In the genomic region with DNA sequence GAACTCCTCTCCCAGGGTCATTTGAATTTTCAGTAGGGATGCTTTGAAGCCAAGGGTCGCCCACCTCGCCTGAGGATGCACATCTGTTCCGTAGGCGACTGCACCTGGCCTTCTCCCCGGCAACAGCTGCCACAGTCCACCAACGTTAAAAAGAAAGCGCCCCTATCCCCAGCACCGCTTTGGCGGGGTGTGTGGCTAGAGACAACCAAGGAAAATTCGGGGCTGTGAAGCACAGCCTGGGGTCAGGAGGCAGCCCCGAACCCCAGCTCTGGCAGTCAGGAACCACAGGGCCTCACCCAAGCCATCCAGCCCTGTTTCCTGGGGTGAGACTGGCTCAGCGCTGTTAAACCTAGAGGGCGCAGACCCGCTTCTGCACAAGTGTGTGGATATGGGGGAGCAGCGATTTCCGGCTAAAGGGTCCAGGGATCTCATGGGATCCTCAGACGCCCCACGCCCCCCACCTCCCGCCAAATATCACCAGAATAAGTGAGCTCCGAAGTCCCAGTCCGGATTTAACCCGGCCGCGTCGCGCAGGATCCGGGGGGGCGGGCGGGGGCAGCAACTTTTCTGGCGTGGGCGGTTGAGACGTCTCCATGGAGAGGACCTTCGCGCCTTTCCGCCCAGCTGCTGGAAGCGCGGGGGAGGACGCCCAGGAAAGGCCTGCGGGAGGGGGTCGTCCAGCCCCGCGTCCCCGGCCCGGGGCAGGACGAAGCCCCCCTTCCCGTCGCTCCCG, we compare ENCODE assay signal across 8 cellular contexts. TPM values are rescaled to one million over a fixed set of nuclear protein-coding genes. Genes with fewer than 3 reads are reported as not detected.
A peak's percentile ranks its signal among the peaks of the same experiment; 100 is the strongest.
DNase-seq lines count a peak whose midpoint lies in the region; ATAC-seq, FAIRE-seq and TF ChIP-seq lines count a peak whose summit lies in the region.

No MANE protein-coding gene starts in this region.

- TF ChIP-seq CTCF in AG09309 (IDR thresholded peaks at IDR 0.05; ENCODE audit: control insufficient read depth, insufficient read depth, low read depth, low read length, missing control alignments) (no peak), RWPE2 (IDR thresholded peaks at IDR 0.05; ENCODE audit: poor library complexity, severe bottlenecking) (no peak), MCF 10A (IDR thresholded peaks at IDR 0.05; ENCODE audit: unreplicated experiment) (no peak), kidney (IDR thresholded peaks at IDR 0.05; ENCODE audit: borderline replicate concordance, extremely low read depth, insufficient read depth) (no peak)

- H3K36me3 ChIP-seq in RWPE2 (ENCODE audit: low read depth) (peaks cover 45% of the 10 kb centered on the region), kidney (ENCODE audit: control insufficient read depth in 1 of 2, insufficient read depth in 2 of 2, low read length in 2 of 2) (no peaks in the 10 kb centered on the region)

- peak overlapping the region in 1 of 2 donors; percentile 58 for H3K9ac ChIP-seq in kidney (ENCODE audit: low read length in 2 of 2)

- CTCF ChIA-PET in MCF 10A (lab: Yijun Ruan, JAX): interaction anchor here (0.6 to 2.5 kb wide), 6 partner anchors 10 to 1325 kb away, joined by 3 to 12 read pairs (median 4); no protein-coding TSS in a partner anchor

- peak overlapping the region; percentile 73 for H3K4me3 Mint-ChIP-seq in MCF 10A (ENCODE audit: unreplicated experiment)

- ATAC-seq in GM18868 (IDR thresholded peaks at IDR 0.05; ENCODE audit: unreplicated experiment): peak; percentile 33
- peak; percentile 28 for ATAC-seq in HG03108 (IDR thresholded peaks at IDR 0.05; ENCODE audit: unreplicated experiment)
- peak; percentile 54 for ATAC-seq in RWPE2 (ENCODE audit: low read depth)

- POLR2A ChIA-PET in MCF 10A (lab: Yijun Ruan, JAX): interaction anchor here (0.5 to 1.8 kb wide), 10 partner anchors 10 to 149 kb away, joined by 3 to 6 read pairs (median 4); no protein-coding TSS in a partner anchor

- intact Hi-C loops in MCF 10A (cut with micrococcal nuclease): no loop called here
- intact Hi-C loops in kidney (cut with DNase I): no loop called here

- H3K4me3 ChIP-seq in AG09309 (ENCODE audit: control insufficient read depth, low read depth, low read length): peak overlapping the region; percentile 78
- H3K4me3 ChIP-seq in RWPE2 (ENCODE audit: severe bottlenecking): peak overlapping the region; percentile 49
- H3K4me3 ChIP-seq in kidney (ENCODE audit: low read length in 2 of 2): peak overlapping the region; percentile 35 to 67

- peaks cover 28% of the 10 kb centered on the region for H3K36me3 Mint-ChIP-seq in MCF 10A (ENCODE audit: insufficient read depth, unreplicated experiment)

- H3K4me1 Mint-ChIP-seq in MCF 10A (ENCODE audit: insufficient read depth, unreplicated experiment): peaks cover 21% of the 10 kb centered on the region

- H3K27ac Mint-ChIP-seq in MCF 10A (ENCODE audit: low read depth, unreplicated experiment): peak overlapping the region; percentile 52

- no peaks in the 10 kb centered on the region for H3K27me3 ChIP-seq in RWPE2 (ENCODE audit: insufficient read depth, poor library complexity, severe bottlenecking)

- TF ChIP-seq POLR2A in H54 (IDR thresholded peaks at IDR 0.05; ENCODE audit: low read depth, low read length): no peak

- H3K9me3 ChIP-seq in RWPE2 (ENCODE audit: severe bottlenecking) (no peaks in the 10 kb centered on the region), kidney (ENCODE audit: control insufficient read depth in 1 of 2, low read length in 2 of 2) (no peaks in the 10 kb centered on the region)

- peaks cover 10% of the 10 kb centered on the region for H3K4me1 ChIP-seq in RWPE2 (ENCODE audit: insufficient read depth, poor library complexity, severe bottlenecking)
- peaks cover 9 to 10% of the 10 kb centered on the region in 2 donors for H3K4me1 ChIP-seq in kidney (ENCODE audit: control insufficient read depth in 1 of 2, insufficient read depth in 1 of 2, low read depth in 1 of 2, low read length in 2 of 2)

- no peaks in the 10 kb centered on the region for H3K27me3 Mint-ChIP-seq in MCF 10A (ENCODE audit: insufficient read depth, unreplicated experiment)

- DNase-seq in AG09309 (ENCODE audit: low read depth): no peak
- no peak for DNase-seq in RWPE2 (ENCODE audit: low spot score)
- DNase-seq in MCF 10A (ENCODE audit: unreplicated experiment): peak; percentile 48
- DNase-seq in kidney: no peak
- DNase-seq in stimulated activated CD4-positive, alpha-beta T cell treated with anti-CD3 and anti-CD28 coated beads, TNF-alpha, amount 100 ng/mL, for 4 hours (ENCODE audit: low read depth in 3 of 3): peak; percentile 8 to 19 (median 18)
- DNase-seq in H54 (ENCODE audit: insufficient read length, low spot score): no peak

- H3K27ac ChIP-seq in RWPE2 (ENCODE audit: poor library complexity, severe bottlenecking): peak overlapping the region; percentile 59
- peak overlapping the region; percentile 41 to 78 for H3K27ac ChIP-seq in kidney (ENCODE audit: low read depth in 2 of 2, low read length in 2 of 2)

- BruUV-seq in MCF 10A (replicated peaks; lab: Mats Ljungman, UMichigan): no TSS peak

- no peak for FAIRE-seq in kidney (lab: Jason Lieb, UNC)
- no peak for FAIRE-seq in H54 (lab: Jason Lieb, UNC)

- H3K9me3 Mint-ChIP-seq in MCF 10A (ENCODE audit: unreplicated experiment): no peaks in the 10 kb centered on the region

RNA-seq across cellular contexts. Expression of a gene that starts 0.8 kb away (rescaled TPM):
- 10.9 and 13.7 TPM in 2 replicates for total RNA-seq in MCF 10A (2022)
- total RNA-seq in kidney: 16.1 TPM
- 0.37 TPM for polyA plus RNA-seq in kidney (ENCODE audit: insufficient read depth, low read depth, low replicate concordance)

RNA-seq across cellular contexts. Expression of a gene that starts 53.8 kb away (rescaled TPM):
- total RNA-seq in MCF 10A (2022) (7.1 and 8.4 TPM in 2 replicates), kidney (10.1 TPM)
- polyA plus RNA-seq in kidney (ENCODE audit: insufficient read depth, low read depth, low replicate concordance): 1.8 TPM

Comparison
In these comparisons a context has a peak if more than half of its experiments do, and no peak if none do; other contexts are left out.
1. DNase-seq: peak in MCF 10A (single experiment) and stimulated activated CD4-positive, alpha-beta T cell treated with anti-CD3 and anti-CD28 coated beads, TNF-alpha, amount 100 ng/mL, for 4 hours (3 of 3); none in AG09309 (single experiment), RWPE2 (single experiment), kidney (single experiment) and H54 (single experiment).
2. Peak in every context shown above with its lines, with median percentiles within 50 percentile points of each other: H3K4me3 ChIP-seq and ATAC-seq.